28 cellular contexts compared by ENCODE assay signal in genomic region chr11:113408887-113409286, GRCh38. TPM values are rescaled to one million over a fixed set of nuclear protein-coding genes. Genes with fewer than 3 reads are reported as not detected.
"Had no signal": no experiment of that assay in that cellular context is flagged by ENCODE, and none has a peak within 500 bp of the region (broad histone marks: within the 10 kb centered on the region; RNA-seq: fewer than 3 reads in every experiment).

No MANE protein-coding gene starts in this region.

- H3K4me3 ChIP-seq: hepatocyte, left ventricle myocardium inferior, lung, psoas muscle, right atrium auricular region, right lobe of liver, smooth muscle cell, tibial nerve, uterus had no signal

- H3K79me2 ChIP-seq: hepatocyte, parathyroid adenoma had no signal

- H3K4me2 ChIP-seq: hepatocyte, smooth muscle cell had no signal

- H3K9me3 Mint-ChIP-seq: mesothelial cell of epicardium; naive B cell; natural killer cell; nephron progenitor cell; stimulated activated memory B cell treated with anti-CD40 and anti-IgM and Interleukin-4, amounts not matched to agents 10 μg/mL and 1 μg/mL and 100 μg/mL, for 72 hours; stimulated activated naive CD8-positive, alpha-beta T cell treated with anti-CD3 and anti-CD28 coated beads, Interleukin-15, amount 100 ng/mL, for 72 hours; type B pancreatic cell had no signal

- DNase-seq: islet precursor cell; left ventricle myocardium inferior; mesendoderm; naive B cell; natural killer cell; nephron progenitor cell; psoas muscle; right lobe of liver; stimulated activated CD4-positive, alpha-beta T cell treated with anti-CD3 and anti-CD28 coated beads, Interleukin-1b, Interleukin-23, amount 100 ng/mL, for 48 hours; stimulated activated CD4-positive, alpha-beta T cell treated with anti-CD3 and anti-CD28 coated beads, Interleukin-2, amount 100 ng/mL, for 48 hours; stimulated activated CD4-positive, alpha-beta T cell treated with anti-CD3 and anti-CD28 coated beads, Interleukin-4, amount 100 ng/mL, for 4 hours; stimulated activated CD8-positive, alpha-beta memory T cell treated with anti-CD3 and anti-CD28 coated beads, Interleukin-4, amount 100 ng/mL, for 48 hours; stimulated activated naive CD4-positive, alpha-beta T cell treated with Interleukin-2 at 50 U/mL for 16 hours; stimulated activated naive CD8-positive, alpha-beta T cell treated with anti-CD3 and anti-CD28 coated beads, Interleukin-15, amount 100 ng/mL, for 72 hours; substantia nigra; uterus had no signal

- H3K9me3 ChIP-seq: left ventricle myocardium inferior, psoas muscle, right atrium auricular region, right lobe of liver, tibial nerve, uterus had no signal

- H3K4me1 Mint-ChIP-seq: naive B cell; natural killer cell; stimulated activated memory B cell treated with anti-CD40 and anti-IgM and Interleukin-4, amounts not matched to agents 10 μg/mL and 1 μg/mL and 100 μg/mL, for 72 hours; stimulated activated naive CD8-positive, alpha-beta T cell treated with anti-CD3 and anti-CD28 coated beads, Interleukin-15, amount 100 ng/mL, for 72 hours had no signal

- H3K36me3 Mint-ChIP-seq: mesothelial cell of epicardium; naive B cell; natural killer cell; stimulated activated memory B cell treated with anti-CD40 and anti-IgM and Interleukin-4, amounts not matched to agents 10 μg/mL and 1 μg/mL and 100 μg/mL, for 72 hours; type B pancreatic cell had no signal

- H3K36me3 ChIP-seq: left ventricle myocardium inferior, right atrium auricular region, right lobe of liver, tibial nerve, uterus had no signal

- H3K4me3 Mint-ChIP-seq: mesothelial cell of epicardium; naive B cell; natural killer cell; nephron progenitor cell; stimulated activated memory B cell treated with anti-CD40 and anti-IgM and Interleukin-4, amounts not matched to agents 10 μg/mL and 1 μg/mL and 100 μg/mL, for 72 hours; stimulated activated naive CD8-positive, alpha-beta T cell treated with anti-CD3 and anti-CD28 coated beads, Interleukin-15, amount 100 ng/mL, for 72 hours; type B pancreatic cell had no signal

- ATAC-seq: natural killer cell; psoas muscle; right lobe of liver; stimulated activated memory B cell treated with anti-CD40 and anti-IgM and Interleukin-4, amounts not matched to agents 10 μg/mL and 1 μg/mL and 100 μg/mL, for 72 hours; stimulated activated naive CD8-positive, alpha-beta T cell treated with anti-CD3 and anti-CD28 coated beads, Interleukin-15, amount 100 ng/mL, for 72 hours had no signal

- H3K27ac ChIP-seq: hepatocyte, left ventricle myocardium inferior, parathyroid adenoma, psoas muscle, right atrium auricular region, right lobe of liver, tibial nerve, uterus had no signal

- H3K9ac ChIP-seq: parathyroid adenoma had no signal

- H2AFZ ChIP-seq: hepatocyte, parathyroid adenoma had no signal

- H3K27ac Mint-ChIP-seq: mesothelial cell of epicardium; natural killer cell; nephron progenitor cell; stimulated activated memory B cell treated with anti-CD40 and anti-IgM and Interleukin-4, amounts not matched to agents 10 μg/mL and 1 μg/mL and 100 μg/mL, for 72 hours; stimulated activated naive CD8-positive, alpha-beta T cell treated with anti-CD3 and anti-CD28 coated beads, Interleukin-15, amount 100 ng/mL, for 72 hours; type B pancreatic cell had no signal

- H3K4me1 ChIP-seq: left ventricle myocardium inferior, parathyroid adenoma, psoas muscle, right atrium auricular region, right lobe of liver, tibial nerve, uterus had no signal

- H3K27me3 ChIP-seq: hepatocyte, right atrium auricular region, right lobe of liver, tibial nerve, uterus had no signal

RNA-seq across cellular contexts. Expression of gene ANKK1, which starts 21.3 kb away (rescaled TPM):
- total RNA-seq: left ventricle myocardium inferior, osteocyte, right atrium auricular region, skeletal muscle tissue, smooth muscle cell, temporal lobe had no signal
- polyA plus RNA-seq: smooth muscle cell had no signal
